Comparison of ENCODE assay signal across 1 cellular context in the genomic region with DNA sequence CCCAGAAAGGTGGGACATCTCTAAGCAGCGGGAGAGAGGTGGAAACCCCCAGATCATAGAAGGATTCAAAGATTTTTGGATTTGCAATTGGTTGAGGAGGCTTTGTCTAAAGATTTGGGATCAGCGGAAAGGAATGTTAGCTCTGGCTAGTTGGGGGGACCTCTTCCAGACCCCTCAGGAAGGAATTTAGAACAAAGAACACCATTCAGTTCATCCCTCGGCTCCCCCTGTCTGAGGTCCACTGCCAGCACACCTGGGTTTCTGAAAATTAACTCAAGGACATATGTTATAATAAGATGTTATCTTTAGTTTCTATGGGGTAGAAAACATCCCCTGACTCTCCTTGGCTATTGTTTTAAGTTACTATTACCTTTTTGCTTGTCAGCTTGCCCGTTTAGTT.
TF ChIP-seq lines count a peak whose summit lies in the region.

No MANE protein-coding gene starts in this region.

TF ChIP-seq in GM23338, 12 proteins besides CTCF, POLR2A, EP300 and RAD21 (continued from another document):
- TF ChIP-seq, protein P1, sequence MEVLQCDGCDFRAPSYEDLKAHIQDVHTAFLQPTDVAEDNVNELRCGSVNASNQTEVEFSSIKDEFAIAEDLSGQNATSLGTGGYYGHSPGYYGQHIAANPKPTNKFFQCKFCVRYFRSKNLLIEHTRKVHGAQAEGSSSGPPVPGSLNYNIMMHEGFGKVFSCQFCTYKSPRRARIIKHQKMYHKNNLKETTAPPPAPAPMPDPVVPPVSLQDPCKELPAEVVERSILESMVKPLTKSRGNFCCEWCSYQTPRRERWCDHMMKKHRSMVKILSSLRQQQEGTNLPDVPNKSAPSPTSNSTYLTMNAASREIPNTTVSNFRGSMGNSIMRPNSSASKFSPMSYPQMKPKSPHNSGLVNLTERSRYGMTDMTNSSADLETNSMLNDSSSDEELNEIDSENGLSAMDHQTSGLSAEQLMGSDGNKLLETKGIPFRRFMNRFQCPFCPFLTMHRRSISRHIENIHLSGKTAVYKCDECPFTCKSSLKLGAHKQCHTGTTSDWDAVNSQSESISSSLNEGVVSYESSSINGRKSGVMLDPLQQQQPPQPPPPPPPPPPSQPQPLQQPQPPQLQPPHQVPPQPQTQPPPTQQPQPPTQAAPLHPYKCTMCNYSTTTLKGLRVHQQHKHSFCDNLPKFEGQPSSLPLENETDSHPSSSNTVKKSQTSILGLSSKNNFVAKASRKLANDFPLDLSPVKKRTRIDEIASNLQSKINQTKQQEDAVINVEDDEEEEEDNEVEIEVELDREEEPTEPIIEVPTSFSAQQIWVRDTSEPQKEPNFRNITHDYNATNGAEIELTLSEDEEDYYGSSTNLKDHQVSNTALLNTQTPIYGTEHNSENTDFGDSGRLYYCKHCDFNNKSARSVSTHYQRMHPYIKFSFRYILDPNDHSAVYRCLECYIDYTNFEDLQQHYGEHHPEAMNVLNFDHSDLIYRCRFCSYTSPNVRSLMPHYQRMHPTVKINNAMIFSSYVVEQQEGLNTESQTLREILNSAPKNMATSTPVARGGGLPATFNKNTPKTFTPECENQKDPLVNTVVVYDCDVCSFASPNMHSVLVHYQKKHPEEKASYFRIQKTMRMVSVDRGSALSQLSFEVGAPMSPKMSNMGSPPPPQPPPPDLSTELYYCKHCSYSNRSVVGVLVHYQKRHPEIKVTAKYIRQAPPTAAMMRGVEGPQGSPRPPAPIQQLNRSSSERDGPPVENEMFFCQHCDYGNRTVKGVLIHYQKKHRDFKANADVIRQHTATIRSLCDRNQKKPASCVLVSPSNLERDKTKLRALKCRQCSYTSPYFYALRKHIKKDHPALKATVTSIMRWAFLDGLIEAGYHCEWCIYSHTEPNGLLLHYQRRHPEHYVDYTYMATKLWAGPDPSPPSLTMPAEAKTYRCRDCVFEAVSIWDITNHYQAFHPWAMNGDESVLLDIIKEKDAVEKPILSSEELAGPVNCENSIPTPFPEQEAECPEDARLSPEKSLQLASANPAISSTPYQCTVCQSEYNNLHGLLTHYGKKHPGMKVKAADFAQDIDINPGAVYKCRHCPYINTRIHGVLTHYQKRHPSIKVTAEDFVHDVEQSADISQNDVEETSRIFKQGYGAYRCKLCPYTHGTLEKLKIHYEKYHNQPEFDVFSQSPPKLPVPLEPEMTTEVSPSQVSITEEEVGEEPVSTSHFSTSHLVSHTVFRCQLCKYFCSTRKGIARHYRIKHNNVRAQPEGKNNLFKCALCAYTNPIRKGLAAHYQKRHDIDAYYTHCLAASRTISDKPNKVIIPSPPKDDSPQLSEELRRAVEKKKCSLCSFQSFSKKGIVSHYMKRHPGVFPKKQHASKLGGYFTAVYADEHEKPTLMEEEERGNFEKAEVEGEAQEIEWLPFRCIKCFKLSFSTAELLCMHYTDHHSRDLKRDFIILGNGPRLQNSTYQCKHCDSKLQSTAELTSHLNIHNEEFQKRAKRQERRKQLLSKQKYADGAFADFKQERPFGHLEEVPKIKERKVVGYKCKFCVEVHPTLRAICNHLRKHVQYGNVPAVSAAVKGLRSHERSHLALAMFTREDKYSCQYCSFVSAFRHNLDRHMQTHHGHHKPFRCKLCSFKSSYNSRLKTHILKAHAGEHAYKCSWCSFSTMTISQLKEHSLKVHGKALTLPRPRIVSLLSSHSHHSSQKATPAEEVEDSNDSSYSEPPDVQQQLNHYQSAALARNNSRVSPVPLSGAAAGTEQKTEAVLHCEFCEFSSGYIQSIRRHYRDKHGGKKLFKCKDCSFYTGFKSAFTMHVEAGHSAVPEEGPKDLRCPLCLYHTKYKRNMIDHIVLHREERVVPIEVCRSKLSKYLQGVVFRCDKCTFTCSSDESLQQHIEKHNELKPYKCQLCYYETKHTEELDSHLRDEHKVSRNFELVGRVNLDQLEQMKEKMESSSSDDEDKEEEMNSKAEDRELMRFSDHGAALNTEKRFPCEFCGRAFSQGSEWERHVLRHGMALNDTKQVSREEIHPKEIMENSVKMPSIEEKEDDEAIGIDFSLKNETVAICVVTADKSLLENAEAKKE (CRISPR knock-in tag; IDR thresholded peaks at IDR 0.05), result no peak
- TF ChIP-seq STAT1 (IDR thresholded peaks at IDR 0.05; ENCODE audit: unreplicated experiment), result no peak
- no peak for TF ChIP-seq EZH2 (IDR thresholded peaks at IDR 0.05; ENCODE audit: low read depth, unreplicated experiment)
- no peak for TF ChIP-seq ZNF331 (CRISPR knock-in tag; IDR thresholded peaks at IDR 0.05; ENCODE audit: low read depth)
- TF ChIP-seq NANOG (IDR thresholded peaks at IDR 0.05; ENCODE audit: borderline replicate concordance), result no peak
- no peak for TF ChIP-seq JUNB (IDR thresholded peaks at IDR 0.05; ENCODE audit: unreplicated experiment)
- TF ChIP-seq, protein P2, sequence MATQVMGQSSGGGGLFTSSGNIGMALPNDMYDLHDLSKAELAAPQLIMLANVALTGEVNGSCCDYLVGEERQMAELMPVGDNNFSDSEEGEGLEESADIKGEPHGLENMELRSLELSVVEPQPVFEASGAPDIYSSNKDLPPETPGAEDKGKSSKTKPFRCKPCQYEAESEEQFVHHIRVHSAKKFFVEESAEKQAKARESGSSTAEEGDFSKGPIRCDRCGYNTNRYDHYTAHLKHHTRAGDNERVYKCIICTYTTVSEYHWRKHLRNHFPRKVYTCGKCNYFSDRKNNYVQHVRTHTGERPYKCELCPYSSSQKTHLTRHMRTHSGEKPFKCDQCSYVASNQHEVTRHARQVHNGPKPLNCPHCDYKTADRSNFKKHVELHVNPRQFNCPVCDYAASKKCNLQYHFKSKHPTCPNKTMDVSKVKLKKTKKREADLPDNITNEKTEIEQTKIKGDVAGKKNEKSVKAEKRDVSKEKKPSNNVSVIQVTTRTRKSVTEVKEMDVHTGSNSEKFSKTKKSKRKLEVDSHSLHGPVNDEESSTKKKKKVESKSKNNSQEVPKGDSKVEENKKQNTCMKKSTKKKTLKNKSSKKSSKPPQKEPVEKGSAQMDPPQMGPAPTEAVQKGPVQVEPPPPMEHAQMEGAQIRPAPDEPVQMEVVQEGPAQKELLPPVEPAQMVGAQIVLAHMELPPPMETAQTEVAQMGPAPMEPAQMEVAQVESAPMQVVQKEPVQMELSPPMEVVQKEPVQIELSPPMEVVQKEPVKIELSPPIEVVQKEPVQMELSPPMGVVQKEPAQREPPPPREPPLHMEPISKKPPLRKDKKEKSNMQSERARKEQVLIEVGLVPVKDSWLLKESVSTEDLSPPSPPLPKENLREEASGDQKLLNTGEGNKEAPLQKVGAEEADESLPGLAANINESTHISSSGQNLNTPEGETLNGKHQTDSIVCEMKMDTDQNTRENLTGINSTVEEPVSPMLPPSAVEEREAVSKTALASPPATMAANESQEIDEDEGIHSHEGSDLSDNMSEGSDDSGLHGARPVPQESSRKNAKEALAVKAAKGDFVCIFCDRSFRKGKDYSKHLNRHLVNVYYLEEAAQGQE (IDR thresholded peaks at IDR 0.05; ENCODE audit: unreplicated experiment), result no peak
- TF ChIP-seq ZNF114 (CRISPR knock-in tag; IDR thresholded peaks at IDR 0.05), result no peak
- TF ChIP-seq CREB1 (CRISPR knock-in tag; IDR thresholded peaks at IDR 0.05; ENCODE audit: low read depth), result no peak
